ENCODE assay signal across 1 cellular context in the genomic region with DNA sequence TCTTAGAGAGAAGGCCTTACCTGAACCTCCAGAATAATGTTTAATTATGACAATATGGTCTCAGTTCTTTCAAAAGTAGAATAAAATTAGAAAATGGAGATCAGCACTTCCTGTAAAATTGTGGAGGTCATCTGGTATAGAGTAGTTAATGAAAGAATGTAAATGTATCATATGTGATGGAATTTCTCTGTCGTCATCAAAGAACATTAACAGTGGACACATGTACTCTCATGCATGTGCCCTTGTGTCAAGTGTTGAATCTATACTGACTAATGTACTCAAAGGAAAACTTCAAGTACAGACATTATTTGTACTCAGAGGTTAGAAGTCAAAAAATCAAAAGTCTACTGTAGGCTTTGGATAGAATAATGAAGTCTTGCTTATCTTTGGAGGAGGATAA.
A peak's percentile ranks its signal among the peaks of the same experiment; 100 is the strongest.
TF ChIP-seq lines count a peak whose summit lies in the region.

No MANE protein-coding gene starts in this region.

TF ChIP-seq in IMR-90, 13 proteins besides CTCF, POLR2A, EP300 and RAD21:
- TF ChIP-seq FOS (IDR thresholded peaks at IDR 0.05; ENCODE audit: low read depth, low read length) (no peak), SMC3 (IDR thresholded peaks at IDR 0.05; ENCODE audit: low read depth, low read length) (no peak), RCOR1 (IDR thresholded peaks at IDR 0.05; ENCODE audit: insufficient replicate concordance, low read length) (no peak), MXI1 (IDR thresholded peaks at IDR 0.05; ENCODE audit: borderline replicate concordance, low read depth, low read length) (peak; percentile 90), CEBPB (IDR thresholded peaks at IDR 0.05; ENCODE audit: low read depth, low read length) (no peak), USF2 (IDR thresholded peaks at IDR 0.05; ENCODE audit: low read depth, low read length) (no peak), BHLHE40 (IDR thresholded peaks at IDR 0.05; ENCODE audit: low read depth, low read length) (peak; percentile 76), CHD1 (IDR thresholded peaks at IDR 0.05; ENCODE audit: low read depth, low read length) (no peak)
- TF ChIP-seq, protein P1, sequence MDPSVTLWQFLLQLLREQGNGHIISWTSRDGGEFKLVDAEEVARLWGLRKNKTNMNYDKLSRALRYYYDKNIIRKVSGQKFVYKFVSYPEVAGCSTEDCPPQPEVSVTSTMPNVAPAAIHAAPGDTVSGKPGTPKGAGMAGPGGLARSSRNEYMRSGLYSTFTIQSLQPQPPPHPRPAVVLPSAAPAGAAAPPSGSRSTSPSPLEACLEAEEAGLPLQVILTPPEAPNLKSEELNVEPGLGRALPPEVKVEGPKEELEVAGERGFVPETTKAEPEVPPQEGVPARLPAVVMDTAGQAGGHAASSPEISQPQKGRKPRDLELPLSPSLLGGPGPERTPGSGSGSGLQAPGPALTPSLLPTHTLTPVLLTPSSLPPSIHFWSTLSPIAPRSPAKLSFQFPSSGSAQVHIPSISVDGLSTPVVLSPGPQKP (IDR thresholded peaks at IDR 0.05; ENCODE audit: borderline replicate concordance, low read depth, low read length): no peak
